In the genomic region with DNA sequence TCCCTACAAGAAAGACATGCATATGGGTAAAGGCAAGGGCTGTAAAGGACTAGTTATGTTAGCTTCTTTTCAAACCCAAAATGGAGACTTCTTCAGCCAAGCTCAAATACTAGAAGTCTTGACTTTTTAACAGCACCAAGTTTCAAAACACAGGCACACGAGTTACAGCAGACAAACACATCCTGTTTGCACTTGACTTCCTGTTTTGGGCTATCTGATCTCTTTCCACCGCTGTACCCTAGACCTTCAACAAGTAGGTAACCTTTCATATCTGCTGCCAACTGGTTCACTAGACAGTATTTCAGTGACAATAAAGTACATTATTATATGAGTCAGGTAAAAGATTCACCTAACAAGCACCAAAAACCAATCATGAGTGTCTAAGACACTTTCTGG, we compare ENCODE assay signal across 7 cellular contexts. TPM values are rescaled to one million over a fixed set of nuclear protein-coding genes. Genes with fewer than 3 reads are reported as not detected.
A peak's percentile ranks its signal among the peaks of the same experiment; 100 is the strongest.
DNase-seq lines count a peak whose midpoint lies in the region; ATAC-seq and TF ChIP-seq lines count a peak whose summit lies in the region.

No MANE protein-coding gene starts in this region.

- peaks cover 8 to 70% (median 11%) of the 10 kb centered on the region in 3 donors for H3K4me1 ChIP-seq in esophagus squamous epithelium

- no peaks in the 10 kb centered on the region for H4K20me1 ChIP-seq in SU-DHL-6 (ENCODE audit: low read depth, low read length)

- H3K27me3 Mint-ChIP-seq in stimulated activated memory B cell treated with anti-CD40 and anti-IgM and Interleukin-4, amounts not matched to agents 10 μg/mL and 1 μg/mL and 100 μg/mL, for 72 hours = no peaks in the 10 kb centered on the region

- TF ChIP-seq CTCF in SU-DHL-6 (IDR thresholded peaks at IDR 0.05; ENCODE audit: insufficient read depth, low read length, poor library complexity, severe bottlenecking) = no peak
- TF ChIP-seq CTCF in esophagus squamous epithelium (IDR thresholded peaks at IDR 0.05) = no peak

- intact Hi-C loops in esophagus squamous epithelium (cut with DNase I) = no loop called here

- H3K27ac ChIP-seq in SU-DHL-6 (ENCODE audit: low read depth, low read length) = no peak overlapping the region
- peak overlapping the region; percentile 18 to 68 (median 53) for H3K27ac ChIP-seq in esophagus squamous epithelium

- H3K27me3 ChIP-seq in SU-DHL-6 (ENCODE audit: low read length) = no peaks in the 10 kb centered on the region
- no peaks in the 10 kb centered on the region for H3K27me3 ChIP-seq in esophagus squamous epithelium

- H3K36me3 Mint-ChIP-seq in stimulated activated memory B cell treated with anti-CD40 and anti-IgM and Interleukin-4, amounts not matched to agents 10 μg/mL and 1 μg/mL and 100 μg/mL, for 72 hours = peaks cover 12% of the 10 kb centered on the region

- H3K9me2 ChIP-seq in SU-DHL-6 (replicated peaks; ENCODE audit: insufficient read depth, low read length) = no peaks in the 10 kb centered on the region

- DNase-seq in esophagus squamous epithelium (lab: John Stamatoyannopoulos, UW) (no peak), NCI-H524 treated with DMSO at 0.1 percent for 48 hours (lab: John Stamatoyannopoulos, UW) (no peak), NCI-H2107 treated with DMSO at 0.1 percent for 48 hours (lab: John Stamatoyannopoulos, UW; ENCODE audit: unreplicated experiment) (no peak)

- H3K27ac Mint-ChIP-seq in stimulated activated memory B cell treated with anti-CD40 and anti-IgM and Interleukin-4, amounts not matched to agents 10 μg/mL and 1 μg/mL and 100 μg/mL, for 72 hours = peak overlapping the region; percentile 68

- H3F3A ChIP-seq in SU-DHL-6 (ENCODE audit: insufficient read depth) = no peaks in the 10 kb centered on the region

- H3K4me3 Mint-ChIP-seq in stimulated activated memory B cell treated with anti-CD40 and anti-IgM and Interleukin-4, amounts not matched to agents 10 μg/mL and 1 μg/mL and 100 μg/mL, for 72 hours = peak overlapping the region; percentile 60

- peak in 1 of 4 donors; percentile 7 for TF ChIP-seq POLR2A in esophagus squamous epithelium (IDR thresholded peaks at IDR 0.05)

- no peak overlapping the region for H2AFZ ChIP-seq in SU-DHL-6 (ENCODE audit: low read depth, low read length, severe bottlenecking)

- 34 to 60% methylated on average over 2 of the region's 2 CpGs for WGBS in esophagus squamous epithelium, 2 donors

- no peaks in the 10 kb centered on the region for H3K9me3 Mint-ChIP-seq in stimulated activated memory B cell treated with anti-CD40 and anti-IgM and Interleukin-4, amounts not matched to agents 10 μg/mL and 1 μg/mL and 100 μg/mL, for 72 hours

- ATAC-seq in GM18867 (IDR thresholded peaks at IDR 0.05; ENCODE audit: unreplicated experiment) (peak; percentile 61), HG02763 (IDR thresholded peaks at IDR 0.05; ENCODE audit: unreplicated experiment) (peak; percentile 55)
- peak; percentile 92 for ATAC-seq in stimulated activated memory B cell treated with anti-CD40 and anti-IgM and Interleukin-4, amounts not matched to agents 10 μg/mL and 1 μg/mL and 100 μg/mL, for 72 hours

- H3K36me3 ChIP-seq in SU-DHL-6 (ENCODE audit: low read length) (no peaks in the 10 kb centered on the region), esophagus squamous epithelium (peaks cover 0 to 7% (median 0%) of the 10 kb centered on the region in 3 donors)

- no peaks in the 10 kb centered on the region for H3K79me2 ChIP-seq in SU-DHL-6 (ENCODE audit: insufficient read depth, low read length)

- peaks cover 55% of the 10 kb centered on the region for H3K4me1 Mint-ChIP-seq in stimulated activated memory B cell treated with anti-CD40 and anti-IgM and Interleukin-4, amounts not matched to agents 10 μg/mL and 1 μg/mL and 100 μg/mL, for 72 hours

- H3K9ac ChIP-seq in SU-DHL-6 (ENCODE audit: low read length) = no peak overlapping the region

- peak overlapping the region; percentile 26 for H3K4me2 ChIP-seq in SU-DHL-6 (ENCODE audit: low read depth, low read length, poor library complexity, severe bottlenecking)

- H3K9me3 ChIP-seq in SU-DHL-6 (ENCODE audit: insufficient read depth, low read length) = no peaks in the 10 kb centered on the region
- no peaks in the 10 kb centered on the region for H3K9me3 ChIP-seq in esophagus squamous epithelium

- H3K4me3 ChIP-seq in SU-DHL-6 (ENCODE audit: insufficient read depth, low read length, poor library complexity, severe bottlenecking) (no peak overlapping the region), esophagus squamous epithelium (peak overlapping the region in 1 of 4 donors; percentile 36)

RNA-seq across cellular contexts. Expression of gene RFFL, which starts 12.3 kb away (rescaled TPM):
- total RNA-seq in esophagus squamous epithelium = 10 to 100 TPM; 31.7 to 64.0 (median 56.2) TPM
